In the genomic region with DNA sequence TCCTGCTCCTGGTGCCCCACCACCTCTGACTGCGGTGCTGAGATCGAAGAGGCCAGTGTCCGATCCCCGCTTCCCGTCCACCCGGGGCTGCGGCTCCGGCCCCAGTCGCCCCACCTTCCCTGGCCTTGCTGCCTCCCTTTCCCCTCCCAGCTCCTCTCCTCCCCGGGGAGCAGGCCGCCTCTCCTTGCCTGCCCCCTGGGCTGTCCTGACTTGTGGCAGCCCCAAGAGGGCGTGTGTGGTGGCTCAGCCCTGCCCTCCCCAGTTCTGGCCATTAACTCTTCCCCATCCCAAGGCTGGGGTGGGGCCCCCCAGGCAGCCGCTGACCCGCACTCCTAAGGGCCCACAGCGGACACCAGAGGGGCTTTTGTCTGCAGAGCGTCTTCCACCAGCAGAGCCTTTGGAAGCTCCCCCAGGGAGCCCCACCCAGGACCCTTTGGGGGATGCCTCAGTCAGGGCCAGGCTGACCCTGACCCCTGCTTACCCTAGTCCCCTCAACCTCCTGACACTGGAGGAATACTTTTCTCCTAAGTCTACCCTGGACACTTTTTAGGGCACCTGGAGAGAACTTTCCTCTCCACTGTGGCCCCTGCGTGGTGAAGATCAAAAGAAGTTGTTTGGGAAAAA, we compare ENCODE assay signal across 8 cellular contexts. TPM values are rescaled to one million over a fixed set of nuclear protein-coding genes. Genes with fewer than 3 reads are reported as not detected.
A peak's percentile ranks its signal among the peaks of the same experiment; 100 is the strongest.
DNase-seq lines count a peak whose midpoint lies in the region; ATAC-seq, FAIRE-seq and TF ChIP-seq lines count a peak whose summit lies in the region.

No MANE protein-coding gene starts in this region.

- H3K36me3 ChIP-seq in CD8-positive, alpha-beta T cell (ENCODE audit: insufficient read depth, low read length), result no peaks in the 10 kb centered on the region
- no peaks in the 10 kb centered on the region for H3K36me3 ChIP-seq in pancreas

- ATAC-seq in CD8-positive, alpha-beta T cell, result peak; percentile 45
- peak; percentile 57 for ATAC-seq in GM19351 (IDR thresholded peaks at IDR 0.05; ENCODE audit: unreplicated experiment)
- peak; percentile 46 for ATAC-seq in HG03460 (IDR thresholded peaks at IDR 0.05; ENCODE audit: unreplicated experiment)
- peak; percentile 66 to 86 (median 76) for ATAC-seq in pancreas
- ATAC-seq in GM18873 (IDR thresholded peaks at IDR 0.05; ENCODE audit: low FRiP score, unreplicated experiment), result no peak

- H3K27me3 ChIP-seq in CD8-positive, alpha-beta T cell (ENCODE audit: insufficient read depth, low read length), result no peaks in the 10 kb centered on the region
- no peaks in the 10 kb centered on the region for H3K27me3 ChIP-seq in pancreas

- TF ChIP-seq CTCF in CD8-positive, alpha-beta T cell (IDR thresholded peaks at IDR 0.05), result peak; percentile 28
- TF ChIP-seq CTCF in fibroblast of villous mesenchyme (IDR thresholded peaks at IDR 0.05; ENCODE audit: insufficient read depth, low read depth, low read length) (peak; percentile 48), pancreas (IDR thresholded peaks at IDR 0.05) (peak; percentile 18 to 39 (median 32))

- POLR2A ChIA-PET in CD8-positive, alpha-beta T cell (lab: Charles Lee), result interaction anchor here (0.6 to 1.5 kb wide), 4 partner anchors 11 to 50 kb away, joined by 3 to 8 read pairs (median 4); no protein-coding TSS in a partner anchor

- 16 to 18% methylated on average over 16 to 17 of the region's 17 CpGs for WGBS in pancreas, 2 donors

- no peak for FAIRE-seq in pancreas (lab: Jason Lieb, UNC)

- intact Hi-C loops in CD8-positive, alpha-beta T cell (cut with DNase I, micrococcal nuclease), result no loop called here
- intact Hi-C loops in pancreas (cut with DNase I), result loop anchor here in 1 of 3 donors (10.0 kb wide), 1 partner anchor 48 kb away; no protein-coding TSS in a partner anchor

- H3K27ac ChIP-seq in CD8-positive, alpha-beta T cell (ENCODE audit: low read depth, low read length), result no peak overlapping the region
- H3K27ac ChIP-seq in pancreas, result peak overlapping the region in 3 of 4 donors; percentile 24 to 66 (median 61)

- no peaks in the 10 kb centered on the region for H3K9me3 Mint-ChIP-seq in CD8-positive, alpha-beta T cell

- peak overlapping the region; percentile 63 for H3K4me3 ChIP-seq in CD8-positive, alpha-beta T cell (ENCODE audit: low read depth, low read length)
- peak overlapping the region; percentile 44 for H3K4me3 ChIP-seq in fibroblast of villous mesenchyme (ENCODE audit: low read depth, low read length)
- H3K4me3 ChIP-seq in pancreas, result peak overlapping the region; percentile 19 to 50 (median 31)

- peaks cover 45% of the 10 kb centered on the region for H3K4me1 Mint-ChIP-seq in CD8-positive, alpha-beta T cell (ENCODE audit: low read depth)

- no peaks in the 10 kb centered on the region for H3K36me3 Mint-ChIP-seq in CD8-positive, alpha-beta T cell

- CTCF ChIA-PET in CD8-positive, alpha-beta T cell (lab: Charles Lee), result interaction anchor here (0.6 to 13.9 kb wide), 10 partner anchors 14 to 162 kb away, joined by 3 to 237 read pairs (median 4); partner anchors contain the start of gene RTN4RL2

- no peaks in the 10 kb centered on the region for H3K9me3 ChIP-seq in CD8-positive, alpha-beta T cell (ENCODE audit: low read length)
- H3K9me3 ChIP-seq in pancreas, result no peaks in the 10 kb centered on the region

- H3K4me1 ChIP-seq in CD8-positive, alpha-beta T cell (ENCODE audit: insufficient read depth, low read length), result peaks cover 29% of the 10 kb centered on the region
- H3K4me1 ChIP-seq in pancreas, result peaks cover 11 to 19% (median 17%) of the 10 kb centered on the region in 3 donors

- H3K4me3 Mint-ChIP-seq in CD8-positive, alpha-beta T cell, result peak overlapping the region; percentile 82

- peaks cover 5% of the 10 kb centered on the region for H3K27me3 Mint-ChIP-seq in CD8-positive, alpha-beta T cell (ENCODE audit: low read depth)

- DNase-seq in CD8-positive, alpha-beta T cell, result peak in 1 of 7 experiments; percentile 30
- DNase-seq in activated CD4-positive, alpha-beta T cell treated with anti-CD3 and anti-CD28 coated beads, Interleukin-2, amount 50 U/mL, for 48 hours, result peak; percentile 37 to 42
- DNase-seq in fibroblast of villous mesenchyme (ENCODE audit: low read depth) (peak; percentile 24), pancreas (peak; percentile 65 to 87 (median 72)), NCI-H526 treated with DMSO at 0.1 percent for 48 hours (lab: John Stamatoyannopoulos, UW) (no peak)

- H3K27ac Mint-ChIP-seq in CD8-positive, alpha-beta T cell, result no peak overlapping the region

RNA-seq across cellular contexts. Expression of gene RTN4RL2, which starts 16.7 kb away (rescaled TPM):
- under 1 TPM; 0.16 to 0.31 TPM for total RNA-seq in CD8-positive, alpha-beta T cell
- not detected in 2 replicates for total RNA-seq in fibroblast of villous mesenchyme
- 1 to 10 TPM in 3 of 6 donors, under 1 TPM in 3; 0.55 to 2.7 (median 1.1) TPM for total RNA-seq in pancreas
- polyA plus RNA-seq in pancreas, result 1 to 10 TPM; 1.4 to 2.6 TPM

RNA-seq across cellular contexts. Expression of gene SLC43A1, which starts 38.5 kb away (rescaled TPM):
- 1 to 10 TPM; 4.4 to 7.5 TPM for total RNA-seq in CD8-positive, alpha-beta T cell
- total RNA-seq in fibroblast of villous mesenchyme (6.0 and 9.3 TPM in 2 replicates), pancreas (100 to 1,000 TPM in 4 of 6 donors, 10 to 100 TPM in 2; 78.3 to 280 (median 137) TPM)
- polyA plus RNA-seq in pancreas, result 100 to 1,000 TPM; 100 to 110 TPM

RNA-seq across cellular contexts. Expression of gene SLC43A3, which starts 50.1 kb away (rescaled TPM):
- 10 to 100 TPM in 1 of 2 experiments, 1 to 10 TPM in 1; 9.3 to 11.3 TPM for total RNA-seq in CD8-positive, alpha-beta T cell
- total RNA-seq in fibroblast of villous mesenchyme (16.4 and 26.3 TPM in 2 replicates), pancreas (10 to 100 TPM in 5 of 6 donors, 1 to 10 TPM in 1; 6.7 to 34.9 (median 10.8) TPM)
- 10 to 100 TPM; 16.4 to 18.2 TPM for polyA plus RNA-seq in pancreas

RNA-seq across cellular contexts. Expression of gene TIMM10, which starts 53.6 kb away (rescaled TPM):
- 10 to 100 TPM; 16.4 to 18.9 TPM for total RNA-seq in CD8-positive, alpha-beta T cell
- total RNA-seq in fibroblast of villous mesenchyme (27.7 and 39.3 TPM in 2 replicates), pancreas (10 to 100 TPM; 12.2 to 32.6 (median 21.7) TPM)
- polyA plus RNA-seq in pancreas, result 10 to 100 TPM; 15.7 to 25.8 TPM
